ENCODE assay signal across 24 cellular contexts in genomic region chr6:129678463-129678862, GRCh38. TPM values are rescaled to one million over a fixed set of nuclear protein-coding genes. Genes with fewer than 3 reads are reported as not detected.
DNase-seq lines count a peak whose midpoint lies in the region; ATAC-seq, FAIRE-seq and TF ChIP-seq lines count a peak whose summit lies in the region.
"Had no signal": no experiment of that assay in that cellular context is flagged by ENCODE, and none has a peak within 500 bp of the region (broad histone marks: within the 10 kb centered on the region; RNA-seq: fewer than 3 reads in every experiment).

No MANE protein-coding gene starts in this region.

- H3K4me1 ChIP-seq in Panc1 (ENCODE audit: control insufficient read depth, insufficient read depth, low read length) (peaks cover 32% of the 10 kb centered on the region), pancreas (peaks cover 44 to 60% (median 54%) of the 10 kb centered on the region in 3 donors)

- DNase-seq in Calu3 (no peak), Panc1 (ENCODE audit: low read depth, low spot score) (no peak), epithelial cell of prostate (ENCODE audit: low read depth, low spot score) (no peak), pancreas (no peak), RPMI8226 (no peak), DMS114 treated with DMSO at 0.1 percent for 48 hours (lab: John Stamatoyannopoulos, UW; ENCODE audit: unreplicated experiment) (no peak)
- DNase-seq in activated CD8-positive, alpha-beta T cell treated with anti-CD3 and anti-CD28 coated beads, Interleukin-2, amount 10 ng/mL, durations not matched to agents 7 days and 5 days = no peak
- DNase-seq: activated CD4-positive, alpha-beta T cell treated with anti-CD3 and anti-CD28 coated beads for 1 hour; activated gamma-delta T cell treated with Interleukin-2 at 50 U/mL for 16 hours; activated T-cell treated with anti-CD3 and anti-CD28 coated beads, Interleukin-2, amount 50 U/mL, for 4 hours; Caco-2; foreskin fibroblast; heart right ventricle; NCI-H1105; NCI-H2029; stimulated activated CD4-positive, alpha-beta T cell treated with anti-CD3 and anti-CD28 coated beads, Interleukin-15, amount 100 ng/mL, for 24 hours; stimulated activated naive B cell treated with anti-CD40 and anti-IgM and Interleukin-4, amounts not matched to agents 10 μg/mL and 1 μg/mL and 100 μg/mL, for 72 hours; T-helper 17 cell had no signal

- WGBS in pancreas, 2 donors = 14 to 17% methylated on average over 1 of the region's 1 CpG

- peak overlapping the region; percentile 24 for H3K4me3 Mint-ChIP-seq in Calu3 (ENCODE audit: low read depth, unreplicated experiment)
- no peak overlapping the region for H3K4me3 Mint-ChIP-seq in activated CD8-positive, alpha-beta T cell treated with anti-CD3 and anti-CD28 coated beads, Interleukin-2, amount 10 ng/mL, durations not matched to agents 7 days and 5 days
- H3K4me3 Mint-ChIP-seq: activated T-cell treated with anti-CD3 and anti-CD28 coated beads, Interleukin-2, amount 50 U/mL, for 4 hours; IgD-negative memory B cell; neural crest cell; stimulated activated naive B cell treated with anti-CD40 and anti-IgM and Interleukin-4, amounts not matched to agents 10 μg/mL and 1 μg/mL and 100 μg/mL, for 72 hours; T-helper 17 cell had no signal

- CTCF ChIA-PET in Calu3 (lab: Charles Lee) = interaction anchor here (0.7 kb wide), 1 partner anchor 25 kb away, joined by 3 read pairs; no protein-coding TSS in a partner anchor
- CTCF ChIA-PET in Panc1 (lab: Charles Lee) = no interaction called here
- CTCF ChIA-PET in activated CD8-positive, alpha-beta T cell treated with anti-CD3 and anti-CD28 coated beads, Interleukin-2, amount 10 ng/mL, durations not matched to agents 7 days and 5 days (lab: Charles Lee) = interaction anchor here (1.0 to 1.5 kb wide), 2 partner anchors 54 to 97 kb away, joined by 3 to 4 read pairs; no protein-coding TSS in a partner anchor

- peaks cover 3% of the 10 kb centered on the region for H3K9me3 Mint-ChIP-seq in Calu3 (ENCODE audit: low read depth, unreplicated experiment)
- H3K9me3 Mint-ChIP-seq in activated CD8-positive, alpha-beta T cell treated with anti-CD3 and anti-CD28 coated beads, Interleukin-2, amount 10 ng/mL, durations not matched to agents 7 days and 5 days (ENCODE audit: insufficient read depth) = no peaks in the 10 kb centered on the region
- H3K9me3 Mint-ChIP-seq: activated T-cell treated with anti-CD3 and anti-CD28 coated beads, Interleukin-2, amount 50 U/mL, for 4 hours; IgD-negative memory B cell; stimulated activated naive B cell treated with anti-CD40 and anti-IgM and Interleukin-4, amounts not matched to agents 10 μg/mL and 1 μg/mL and 100 μg/mL, for 72 hours had no signal

- no peaks in the 10 kb centered on the region for H3K27me3 Mint-ChIP-seq in Calu3 (ENCODE audit: unreplicated experiment)
- no peaks in the 10 kb centered on the region for H3K27me3 Mint-ChIP-seq in activated CD8-positive, alpha-beta T cell treated with anti-CD3 and anti-CD28 coated beads, Interleukin-2, amount 10 ng/mL, durations not matched to agents 7 days and 5 days (ENCODE audit: low read depth)
- H3K27me3 Mint-ChIP-seq: IgD-negative memory B cell; stimulated activated naive B cell treated with anti-CD40 and anti-IgM and Interleukin-4, amounts not matched to agents 10 μg/mL and 1 μg/mL and 100 μg/mL, for 72 hours; T-helper 17 cell had no signal

- H3K4me3 ChIP-seq in Panc1 (ENCODE audit: low read depth in 2 of 2, low read length in 2 of 2) = no peak overlapping the region
- H3K4me3 ChIP-seq in pancreas = no peak overlapping the region
- H3K4me3 ChIP-seq: BLaER1 treated with 17β-estradiol and CSF1 and Interleukin-3, amounts not matched to agents 10 nM and 100 nM; heart right ventricle; lung; SK-N-MC had no signal

- ATAC-seq in Panc1 (no peak), pancreas (peak; percentile 32 to 57 (median 41)), HG02973 (IDR thresholded peaks at IDR 0.05; ENCODE audit: unreplicated experiment) (no peak)
- ATAC-seq in activated CD8-positive, alpha-beta T cell treated with anti-CD3 and anti-CD28 coated beads, Interleukin-2, amount 10 ng/mL, durations not matched to agents 7 days and 5 days = no peak
- ATAC-seq: activated T-cell treated with anti-CD3 and anti-CD28 coated beads, Interleukin-2, amount 50 U/mL, for 4 hours; heart right ventricle; stimulated activated naive B cell treated with anti-CD40 and anti-IgM and Interleukin-4, amounts not matched to agents 10 μg/mL and 1 μg/mL and 100 μg/mL, for 72 hours; T-helper 17 cell had no signal

- POLR2A ChIA-PET in Panc1 (lab: Charles Lee) = interaction anchor here (0.7 kb wide), 1 partner anchor 31 kb away, joined by 5 read pairs; the partner anchor contains the start of gene ARHGAP18
- POLR2A ChIA-PET in activated CD8-positive, alpha-beta T cell treated with anti-CD3 and anti-CD28 coated beads, Interleukin-2, amount 10 ng/mL, durations not matched to agents 7 days and 5 days (lab: Charles Lee) = no interaction called here

- H3K4me1 Mint-ChIP-seq in Calu3 (ENCODE audit: low read depth, unreplicated experiment) = peaks cover 75% of the 10 kb centered on the region
- H3K4me1 Mint-ChIP-seq in activated CD8-positive, alpha-beta T cell treated with anti-CD3 and anti-CD28 coated beads, Interleukin-2, amount 10 ng/mL, durations not matched to agents 7 days and 5 days (ENCODE audit: low read depth) = peaks cover 44% of the 10 kb centered on the region

- H3K27ac ChIP-seq in Panc1 (ENCODE audit: low read length) (peak overlapping the region; percentile 52; the same call in 1 of the 2 replicates), epithelial cell of prostate (peak overlapping the region; percentile 26), pancreas (peak overlapping the region in 2 of 4 donors; percentile 3 to 8)

- peak overlapping the region; percentile 78 for H3K27ac Mint-ChIP-seq in Calu3 (ENCODE audit: unreplicated experiment)
- H3K27ac Mint-ChIP-seq in activated CD8-positive, alpha-beta T cell treated with anti-CD3 and anti-CD28 coated beads, Interleukin-2, amount 10 ng/mL, durations not matched to agents 7 days and 5 days = no peak overlapping the region
- H3K27ac Mint-ChIP-seq: IgD-negative memory B cell; stimulated activated naive B cell treated with anti-CD40 and anti-IgM and Interleukin-4, amounts not matched to agents 10 μg/mL and 1 μg/mL and 100 μg/mL, for 72 hours; T-helper 17 cell had no signal

- TF ChIP-seq CTCF in Calu3 (IDR thresholded peaks at IDR 0.05; ENCODE audit: unreplicated experiment) (no peak), Panc1 (IDR thresholded peaks at IDR 0.05) (no peak), pancreas (IDR thresholded peaks at IDR 0.05) (no peak)

- no peak for FAIRE-seq in pancreas (lab: Jason Lieb, UNC)

- in situ Hi-C loops in Panc1 (cut with HindIII; ENCODE audit: low pct_unique_long_range_greater_than_20kb, low sequenced_read_pairs) = no loop called here

- intact Hi-C loops in Calu3 (cut with micrococcal nuclease; ENCODE audit: unreplicated experiment) = no loop called here
- intact Hi-C loops in Panc1 (cut with micrococcal nuclease; ENCODE audit: unreplicated experiment) = no loop called here
- intact Hi-C loops in pancreas (cut with DNase I) = no loop called here

- H3K36me3 ChIP-seq in Panc1 (ENCODE audit: control insufficient read depth, insufficient read depth, low read length) (no peaks in the 10 kb centered on the region), pancreas (no peaks in the 10 kb centered on the region)
- H3K36me3 ChIP-seq: heart right ventricle had no signal

- H3K9me3 ChIP-seq in Panc1 (ENCODE audit: control insufficient read depth, insufficient read depth, low read depth, low read length) (no peaks in the 10 kb centered on the region), pancreas (no peaks in the 10 kb centered on the region)
- H3K9me3 ChIP-seq: Caco-2, heart right ventricle had no signal

- H3K27me3 ChIP-seq in Panc1 (ENCODE audit: control insufficient read depth, insufficient read depth, low read length) = no peaks in the 10 kb centered on the region
- H3K27me3 ChIP-seq in pancreas = no peaks in the 10 kb centered on the region
- H3K27me3 ChIP-seq: BLaER1 treated with 17β-estradiol and CSF1 and Interleukin-3, amounts not matched to agents 10 nM and 100 nM; heart right ventricle had no signal

- peaks cover 68% of the 10 kb centered on the region for H3K36me3 Mint-ChIP-seq in Calu3 (ENCODE audit: insufficient read depth, unreplicated experiment)
- peaks cover 19% of the 10 kb centered on the region for H3K36me3 Mint-ChIP-seq in activated CD8-positive, alpha-beta T cell treated with anti-CD3 and anti-CD28 coated beads, Interleukin-2, amount 10 ng/mL, durations not matched to agents 7 days and 5 days (ENCODE audit: low read depth)

- BruUV-seq in Calu3 (replicated peaks; lab: Mats Ljungman, UMichigan) (no TSS peak), Panc1 (replicated peaks; lab: Mats Ljungman, UMichigan) (no TSS peak)

RNA-seq across cellular contexts. Expression of gene ARHGAP18, which starts 31.5 kb away (rescaled TPM):
- total RNA-seq in Calu3 (2022) (64.5 and 65.6 TPM in 2 replicates), Panc1 (2021; ENCODE audit: unreplicated experiment) (11.6 TPM), pancreas (10 to 100 TPM; 22.9 to 41.0 (median 29.6) TPM)
- 1.6 TPM for polyA plus RNA-seq in Panc1 (2012; ENCODE audit: insufficient read length)
- 10 to 100 TPM in 1 of 2 donors, 1 to 10 TPM in 1; 8.2 to 11.6 TPM for polyA plus RNA-seq in pancreas
- 10 to 100 TPM; 11.9 to 12.1 TPM for total RNA-seq in activated CD8-positive, alpha-beta T cell treated with anti-CD3 and anti-CD28 coated beads, Interleukin-2, amount 10 ng/mL, durations not matched to agents 7 days and 5 days

Comparison
In these comparisons a context has a peak if more than half of its experiments do, and no peak if none do; other contexts are left out.
1. ATAC-seq: peak in pancreas (4 of 4); none in Panc1 (single experiment), HG02973 (single experiment) and activated CD8-positive, alpha-beta T cell treated with anti-CD3 and anti-CD28 coated beads, Interleukin-2, amount 10 ng/mL, durations not matched to agents 7 days and 5 days (single experiment).